ENCODE assay signal across 9 cellular contexts in the genomic region with DNA sequence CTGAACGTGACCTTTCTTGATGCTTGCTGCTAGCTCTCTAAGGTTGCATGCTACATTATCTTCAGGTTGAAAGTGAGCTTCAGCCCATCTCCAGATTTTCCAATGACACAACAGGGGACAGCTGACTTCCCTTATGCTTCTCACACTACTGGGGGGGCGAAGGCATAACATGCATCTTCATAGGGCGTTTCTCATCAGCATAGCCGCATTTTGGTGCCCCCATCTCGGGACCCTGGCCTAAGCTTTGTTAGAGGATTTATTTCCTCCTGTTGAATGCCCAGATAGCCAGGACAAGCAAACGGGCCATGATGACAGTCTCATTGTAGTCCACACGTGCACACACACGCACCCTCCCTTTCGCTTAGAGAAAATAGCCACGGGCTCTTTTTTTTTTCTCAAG. TPM values are rescaled to one million over a fixed set of nuclear protein-coding genes. Genes with fewer than 3 reads are reported as not detected.
DNase-seq lines count a peak whose midpoint lies in the region; ATAC-seq, FAIRE-seq and TF ChIP-seq lines count a peak whose summit lies in the region.
"Had no signal": no experiment of that assay in that cellular context is flagged by ENCODE, and none has a peak within 500 bp of the region (broad histone marks: within the 10 kb centered on the region; RNA-seq: fewer than 3 reads in every experiment).

No MANE protein-coding gene starts in this region.

- H3K4me1 ChIP-seq in iPS-15b (ENCODE audit: control insufficient read depth, insufficient read depth, low read length) (no peaks in the 10 kb centered on the region), rectal smooth muscle tissue (ENCODE audit: control insufficient read depth, insufficient read depth, low read length) (no peaks in the 10 kb centered on the region)

- peak; percentile 58 for FAIRE-seq in GM12891 (lab: Jason Lieb, UNC)

- H3K4me3 Mint-ChIP-seq in brain, result peak overlapping the region; percentile 81 to 87 (median 83)

- peaks cover 52% of the 10 kb centered on the region for H3K27me3 Mint-ChIP-seq in brain

- H3K9ac ChIP-seq in iPS-15b (ENCODE audit: low read depth, low read length) (no peak overlapping the region), rectal smooth muscle tissue (ENCODE audit: low read length) (no peak overlapping the region)

- H3K36me3 ChIP-seq in iPS-15b (ENCODE audit: control insufficient read depth, insufficient read depth, low read length) (no peaks in the 10 kb centered on the region), rectal smooth muscle tissue (ENCODE audit: control insufficient read depth, insufficient read depth, low read length) (no peaks in the 10 kb centered on the region)

- peaks cover 4% of the 10 kb centered on the region for H3K36me3 Mint-ChIP-seq in brain

- H3K4me3 ChIP-seq in iPS-15b (ENCODE audit: low read depth, low read length), result peak overlapping the region; percentile 56
- peak overlapping the region; percentile 62 for H3K4me3 ChIP-seq in rectal smooth muscle tissue (ENCODE audit: low read length)

- peaks cover 0 to 3% (median 0%) of the 10 kb centered on the region in 5 experiments for H3K9me3 Mint-ChIP-seq in brain
- H3K9me3 Mint-ChIP-seq: dendritic cell treated with granulocyte-macrophage colony-stimulating factor and Interleukin-4, amounts not matched to agents 40 ng/mL and 50 ng/mL, for 4 days had no signal

- H3K27ac ChIP-seq in rectal smooth muscle tissue (ENCODE audit: low read depth, low read length), result peak overlapping the region; percentile 79

- ATAC-seq in GM19397 (IDR thresholded peaks at IDR 0.05; ENCODE audit: unreplicated experiment), result no peak

- DNase-seq in GM12891 (ENCODE audit: insufficient read length, low spot score) (no peak), T1000 (lab: John Stamatoyannopoulos, UW) (no peak), NCI-H1092 treated with DMSO at 0.1 percent for 48 hours (lab: John Stamatoyannopoulos, UW) (no peak), NOMO-1 treated with dmso at 0.1 percent for 144 hours (lab: John Stamatoyannopoulos, UW; ENCODE audit: unreplicated experiment) (no peak)

- TF ChIP-seq CTCF in brain (conservative IDR thresholded peaks at IDR 0.05), result no peak

- TF ChIP-seq POLR2A in GM12891 (IDR thresholded peaks at IDR 0.05; ENCODE audit: low read depth, low read length), result no peak

- no peak overlapping the region for H3K27ac Mint-ChIP-seq in brain
- H3K27ac Mint-ChIP-seq: dendritic cell treated with granulocyte-macrophage colony-stimulating factor and Interleukin-4, amounts not matched to agents 40 ng/mL and 50 ng/mL, for 4 days had no signal

- peaks cover 22% of the 10 kb centered on the region for H3K4me1 Mint-ChIP-seq in brain

- H3K27me3 ChIP-seq in iPS-15b (ENCODE audit: control insufficient read depth, insufficient read depth, low read length) (peaks cover 40% of the 10 kb centered on the region), rectal smooth muscle tissue (ENCODE audit: control insufficient read depth, insufficient read depth, low read length) (no peaks in the 10 kb centered on the region)

- H3K9me3 ChIP-seq in iPS-15b (ENCODE audit: control insufficient read depth, insufficient read depth, low read length), result no peaks in the 10 kb centered on the region

TF ChIP-seq in GM12891, 5 proteins besides CTCF, POLR2A, EP300 and RAD21:
- no peak for TF ChIP-seq SPI1 (IDR thresholded peaks at IDR 0.05; ENCODE audit: low read depth, low read length)
- TF ChIP-seq PAX5 (IDR thresholded peaks at IDR 0.05; ENCODE audit: insufficient read depth, low read length, severe bottlenecking), result no peak
- no peak for TF ChIP-seq POU2F2 (IDR thresholded peaks at IDR 0.05; ENCODE audit: low read depth, low read length)
- TF ChIP-seq TAF1 (IDR thresholded peaks at IDR 0.05; ENCODE audit: low read depth, low read length), result no peak
- no peak for TF ChIP-seq POLR2AphosphoS5 (IDR thresholded peaks at IDR 0.05; ENCODE audit: low read depth, low read length)

RNA-seq across cellular contexts. Expression of a gene that starts 30.7 kb away (rescaled TPM):
- 0.39 TPM for polyA plus RNA-seq in GM12891 (2012; ENCODE audit: low read depth, missing spikeins)
- polyA plus RNA-seq in brain (ENCODE audit: insufficient read depth, low read depth, low replicate concordance), result 2.2 TPM
